In genomic region chr21:33479679-33480480, GRCh38 we compare ENCODE assay signal across 8 cellular contexts. TPM values are rescaled to one million over a fixed set of nuclear protein-coding genes. Genes with fewer than 3 reads are reported as not detected.
DNase-seq lines count a peak whose midpoint lies in the region; ATAC-seq and TF ChIP-seq lines count a peak whose summit lies in the region.

TMEM50B (minus strand) TSS chr21:33479974; CDS start chr21:33468885, 11,089 bp downstream.

- no peaks in the 10 kb centered on the region for H3K27me3 Mint-ChIP-seq in activated naive CD8-positive, alpha-beta T cell
- H3K27me3 Mint-ChIP-seq in glutamatergic neuron (ENCODE audit: unreplicated experiment) = peaks cover 6% of the 10 kb centered on the region

- H3K27me3 ChIP-seq in ovary (no peaks in the 10 kb centered on the region), thyroid gland (no peaks in the 10 kb centered on the region)

- 0% methylated on average over 26 to 93 of the region's 93 CpGs for WGBS in ovary, 3 donors
- 0 to 2% methylated on average over 3 to 25 of the region's 93 CpGs for WGBS in thyroid gland, 2 donors

- H3K4me1 ChIP-seq in ovary (ENCODE audit: insufficient read depth) = peaks cover 5% of the 10 kb centered on the region
- H3K4me1 ChIP-seq in thyroid gland = peaks cover 19 to 36% of the 10 kb centered on the region in 2 donors

- H3K36me3 ChIP-seq in ovary (no peaks in the 10 kb centered on the region), thyroid gland (no peaks in the 10 kb centered on the region)

- TF ChIP-seq POLR2A in ovary (IDR thresholded peaks at IDR 0.05) (peak; percentile 92), thyroid gland (IDR thresholded peaks at IDR 0.05) (peak; percentile 94 to 98)

- DNase-seq in GM12864 (ENCODE audit: low read depth) (peak; percentile 87), NCI-H1092 treated with DMSO at 0.1 percent for 48 hours (lab: John Stamatoyannopoulos, UW) (peak; percentile 92), SKM-1 (lab: John Stamatoyannopoulos, UW; ENCODE audit: unreplicated experiment) (peak; percentile 87), glutamatergic neuron (peak; percentile 96), ovary (peak; percentile 95 to 97 (median 96)), thyroid gland (peak; percentile 96 to 97)

- no peaks in the 10 kb centered on the region for H3K9me3 Mint-ChIP-seq in activated naive CD8-positive, alpha-beta T cell (ENCODE audit: low read depth)
- H3K9me3 Mint-ChIP-seq in glutamatergic neuron (ENCODE audit: unreplicated experiment) = peaks cover 10% of the 10 kb centered on the region

- no peak for TF ChIP-seq EP300 in ovary (IDR thresholded peaks at IDR 0.05)

- H3K4me3 ChIP-seq in GM12864 (ENCODE audit: low read depth, low read length) (peak within 1 kb of the TSS; percentile 97), ovary (peak within 1 kb of the TSS; percentile 96), thyroid gland (replicated peaks in 1 of 3) (peak within 1 kb of the TSS; percentile 57 to 92 (median 77))

- TF ChIP-seq CTCF in GM12864 (IDR thresholded peaks at IDR 0.05; ENCODE audit: low read depth, low read length, missing control alignments) (peak; percentile 39), glutamatergic neuron (IDR thresholded peaks at IDR 0.05; ENCODE audit: partially characterized antibody, unreplicated experiment) (peak; percentile 38), ovary (IDR thresholded peaks at IDR 0.05) (peak; percentile 53 to 84 (median 66)), thyroid gland (IDR thresholded peaks at IDR 0.05) (peak in 4 of 6 experiments; percentile 37 to 68 (median 58))

- ATAC-seq in HG02623 (IDR thresholded peaks at IDR 0.05; ENCODE audit: unreplicated experiment) = peak; percentile 89

- peaks cover 24% of the 10 kb centered on the region for H3K4me1 Mint-ChIP-seq in activated naive CD8-positive, alpha-beta T cell (ENCODE audit: low read depth)
- H3K4me1 Mint-ChIP-seq in glutamatergic neuron (ENCODE audit: low read depth, unreplicated experiment) = peaks cover 7% of the 10 kb centered on the region

- intact Hi-C loops in ovary (cut with DNase I) (no loop called here), thyroid gland (cut with DNase I) (no loop called here)

- peak within 1 kb of the TSS; percentile 96 for H3K27ac Mint-ChIP-seq in activated naive CD8-positive, alpha-beta T cell
- H3K27ac Mint-ChIP-seq in glutamatergic neuron (ENCODE audit: unreplicated experiment) = peak within 1 kb of the TSS; percentile 83

- H3K27ac ChIP-seq in ovary = peak within 1 kb of the TSS; percentile 78 to 94
- peak within 1 kb of the TSS; percentile 95 to 97 (median 96) for H3K27ac ChIP-seq in thyroid gland

- peak within 1 kb of the TSS; percentile 95 for H3K4me3 Mint-ChIP-seq in activated naive CD8-positive, alpha-beta T cell
- peak within 1 kb of the TSS; percentile 93 for H3K4me3 Mint-ChIP-seq in glutamatergic neuron (ENCODE audit: unreplicated experiment)

- H3K36me3 Mint-ChIP-seq in activated naive CD8-positive, alpha-beta T cell = no peaks in the 10 kb centered on the region
- peaks cover 4% of the 10 kb centered on the region for H3K36me3 Mint-ChIP-seq in glutamatergic neuron (ENCODE audit: unreplicated experiment)

- H3K9me3 ChIP-seq in ovary = no peaks in the 10 kb centered on the region
- no peaks in the 10 kb centered on the region for H3K9me3 ChIP-seq in thyroid gland

RNA-seq across cellular contexts. Expression of gene TMEM50B, which starts in this region (rescaled TPM):
- total RNA-seq in glutamatergic neuron (ENCODE audit: unreplicated experiment) (37.5 TPM), ovary (100 to 1,000 TPM in 1 of 7 donors, 10 to 100 TPM in 6; 58.9 to 122 (median 81.1) TPM), thyroid gland (100 to 1,000 TPM; 202 to 399 (median 295) TPM)
- 10 to 100 TPM; 50.1 to 75.4 TPM for polyA plus RNA-seq in ovary

Comparison
In these comparisons a context has a peak if more than half of its experiments do, and no peak if none do; other contexts are left out.
1. Peak in every context shown above with its lines: DNase-seq, ATAC-seq, H3K4me3 ChIP-seq and H3K27ac ChIP-seq.